Comparison of ENCODE assay signal across 24 cellular contexts in the genomic region with DNA sequence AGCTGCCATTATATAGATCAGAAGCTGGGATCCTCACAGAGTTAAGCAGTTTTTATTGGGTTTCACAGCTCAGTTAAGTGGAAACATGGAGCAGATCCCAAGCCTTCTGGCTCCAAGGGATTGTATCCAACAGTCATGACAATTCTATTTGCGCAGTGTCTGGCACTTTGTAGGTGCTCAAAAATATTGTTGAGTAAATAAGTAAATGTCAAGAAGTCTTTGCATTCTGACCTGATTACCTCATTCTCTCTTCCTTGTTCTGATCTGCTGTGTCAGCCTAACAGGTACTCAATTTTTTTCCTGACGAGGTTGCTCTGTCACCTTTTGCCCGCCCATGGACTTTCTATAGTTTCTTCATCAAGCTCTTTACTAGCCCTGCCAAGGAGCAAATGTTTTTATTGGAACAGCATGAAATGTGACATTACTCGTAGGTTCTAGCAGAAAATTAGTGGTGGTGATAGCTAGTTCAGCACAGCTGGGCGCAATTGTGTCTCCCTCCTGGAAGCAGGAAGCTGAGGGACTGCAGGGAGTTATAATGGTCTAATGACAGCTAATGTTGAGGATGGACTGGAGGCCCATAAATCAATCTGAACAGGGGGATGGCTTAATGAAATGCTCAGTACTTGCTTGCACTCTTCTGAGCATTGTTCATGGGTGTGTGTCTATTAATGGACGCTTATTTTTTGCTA.
A peak's percentile ranks its signal among the peaks of the same experiment; 100 is the strongest.
DNase-seq lines count a peak whose midpoint lies in the region; ATAC-seq, FAIRE-seq and TF ChIP-seq lines count a peak whose summit lies in the region.
"Had no signal": no experiment of that assay in that cellular context is flagged by ENCODE, and none has a peak within 500 bp of the region (broad histone marks: within the 10 kb centered on the region; RNA-seq: fewer than 3 reads in every experiment).

No MANE protein-coding gene starts in this region.

- H3K36me3 ChIP-seq in HepG2 (replicated peaks in 1 of 2; ENCODE audit: control insufficient read depth in 1 of 2, insufficient read depth in 2 of 2, low read length in 2 of 2) (no peaks in the 10 kb centered on the region), right lobe of liver (no peaks in the 10 kb centered on the region), left lung (no peaks in the 10 kb centered on the region), upper lobe of right lung (no peaks in the 10 kb centered on the region)
- H3K36me3 ChIP-seq: BLaER1 treated with 17β-estradiol and CSF1 and Interleukin-3, amounts not matched to agents 10 nM and 100 nM; ovary had no signal

- H3K27me3 ChIP-seq in HepG2 (ENCODE audit: control insufficient read depth in 1 of 2, insufficient read depth in 2 of 2, low read length in 2 of 2) (no peaks in the 10 kb centered on the region), right lobe of liver (no peaks in the 10 kb centered on the region), left lung (no peaks in the 10 kb centered on the region), upper lobe of right lung (no peaks in the 10 kb centered on the region)
- H3K27me3 ChIP-seq: BLaER1 treated with 17β-estradiol and CSF1 and Interleukin-3, amounts not matched to agents 10 nM and 100 nM; ovary; testis had no signal

- BruUV-seq in HepG2 (replicated peaks; lab: Mats Ljungman, UMichigan) = no TSS peak

- ATAC-seq in HepG2 = no peak
- no peak for ATAC-seq in right lobe of liver
- peak; percentile 90 for ATAC-seq in left lung
- ATAC-seq in upper lobe of right lung = peak; percentile 93
- no peak for ATAC-seq in GM18870 (IDR thresholded peaks at IDR 0.05; ENCODE audit: unreplicated experiment)
- no peak for ATAC-seq in HG02759 (IDR thresholded peaks at IDR 0.05; ENCODE audit: unreplicated experiment)
- no peak for ATAC-seq in HG03442 (IDR thresholded peaks at IDR 0.05; ENCODE audit: unreplicated experiment)
- ATAC-seq: activated naive CD8-positive, alpha-beta T cell treated with anti-CD3 and anti-CD28 coated beads, Interleukin-2, amount 50 U/mL, for 24 hours; left cardiac atrium; natural killer cell; sciatic nerve had no signal

- POLR2A ChIA-PET in HepG2 (lab: Yijun Ruan, JAX) = no interaction called here

- H3K79me2 ChIP-seq in HepG2 (ENCODE audit: insufficient read depth, low read length) = no peaks in the 10 kb centered on the region

- H2AFZ ChIP-seq in HepG2 (ENCODE audit: low read length) = no peak overlapping the region

- no peaks in the 10 kb centered on the region for H4K20me1 ChIP-seq in HepG2 (ENCODE audit: insufficient read depth, low read length)
- H4K20me1 ChIP-seq: BLaER1 treated with 17β-estradiol and CSF1 and Interleukin-3, amounts not matched to agents 10 nM and 100 nM had no signal

- intact Hi-C loops in HepG2 (cut with micrococcal nuclease; ENCODE audit: unreplicated experiment) = no loop called here
- intact Hi-C loops in right lobe of liver (cut with DNase I) = no loop called here
- intact Hi-C loops in left lung (cut with DNase I) = no loop called here
- intact Hi-C loops in upper lobe of right lung (cut with DNase I) = no loop called here

- TF ChIP-seq POLR2A in HepG2 (IDR thresholded peaks at IDR 0.05; ENCODE audit: insufficient read depth in 1 of 2, low read depth in 2 of 2, low read length in 2 of 2) = no peak
- TF ChIP-seq POLR2A in right lobe of liver (IDR thresholded peaks at IDR 0.05) = no peak

- in situ Hi-C loops in HepG2 (cut with HindIII; ENCODE audit: extremely low pct_ligation_motif_present, low pct_unique_long_range_greater_than_20kb) = no loop called here

- H3K9ac ChIP-seq in HepG2 (ENCODE audit: insufficient read depth, low read depth, low read length) = no peak overlapping the region
- H3K9ac ChIP-seq: BLaER1 treated with 17β-estradiol and CSF1 and Interleukin-3, amounts not matched to agents 10 nM and 100 nM had no signal

- CTCF ChIA-PET in HepG2 (lab: Yijun Ruan, JAX; ENCODE audit: low intra/inter-chr PET ratio, low total read pairs) = no interaction called here

- TF ChIP-seq CTCF in HepG2 (CRISPR knock-in tag; IDR thresholded peaks at IDR 0.05) = no peak
- no peak for TF ChIP-seq CTCF in right lobe of liver (IDR thresholded peaks at IDR 0.05)
- no peak for TF ChIP-seq CTCF in left lung (IDR thresholded peaks at IDR 0.05)
- no peak for TF ChIP-seq CTCF in upper lobe of right lung (IDR thresholded peaks at IDR 0.05)

- no peak overlapping the region for H3K4me3 ChIP-seq in HepG2 (replicated peaks in 1 of 3; ENCODE audit: insufficient read depth in 1 of 3, low read depth in 2 of 3, low read length in 3 of 3)
- no peak overlapping the region for H3K4me3 ChIP-seq in right lobe of liver
- no peak overlapping the region for H3K4me3 ChIP-seq in left lung
- H3K4me3 ChIP-seq in upper lobe of right lung = no peak overlapping the region
- H3K4me3 ChIP-seq: BLaER1 treated with 17β-estradiol and CSF1 and Interleukin-3, amounts not matched to agents 10 nM and 100 nM; ovary; SK-N-MC; testis had no signal

- TF ChIP-seq EP300 in HepG2 (IDR thresholded peaks at IDR 0.05; ENCODE audit: low read depth in 2 of 2, low read length in 2 of 2) (no peak), HepG2 (CRISPR knock-in tag; IDR thresholded peaks at IDR 0.05; ENCODE audit: borderline replicate concordance) (no peak)

- no peak overlapping the region for H3K27ac ChIP-seq in HepG2 (ENCODE audit: extremely low read length, insufficient read depth, low read length)
- no peak overlapping the region for H3K27ac ChIP-seq in right lobe of liver
- no peak overlapping the region for H3K27ac ChIP-seq in left lung
- no peak overlapping the region for H3K27ac ChIP-seq in upper lobe of right lung
- H3K27ac ChIP-seq: BLaER1 treated with 17β-estradiol and CSF1 and Interleukin-3, amounts not matched to agents 10 nM and 100 nM; ovary; SK-N-MC had no signal

- DNase-seq in HepG2 (ENCODE audit: low spot score) (no peak), right lobe of liver (no peak), NCI-H69 (lab: John Stamatoyannopoulos, UW) (peak; percentile 93), left lung (no peak), upper lobe of right lung (no peak)
- DNase-seq: activated effector memory CD4-positive, alpha-beta T cell treated with anti-CD3 and anti-CD28 coated beads, Interleukin-2, amount 50 U/mL, for 16 hours; activated naive CD8-positive, alpha-beta T cell treated with anti-CD3 and anti-CD28 coated beads, Interleukin-2, amount 50 U/mL, for 24 hours; H7; head of caudate nucleus; left cardiac atrium; midbrain; natural killer cell; NCI-H1694; ovary; RPMI8226; stimulated activated naive CD4-positive, alpha-beta T cell treated with Interleukin-2 at 50 U/mL for 16 hours; testis had no signal

- WGBS in HepG2 (ENCODE audit: low lambda C conversion rate) = 11% methylated on average over 6 of the region's 6 CpGs
- WGBS in right lobe of liver (ENCODE audit: insufficient coverage, low coverage, low lambda C conversion rate, missing lambda C conversion rate) = 67% methylated on average over 6 of the region's 6 CpGs

- H3K4me2 ChIP-seq in HepG2 (ENCODE audit: low read depth, low read length) = no peak overlapping the region
- H3K4me2 ChIP-seq: BLaER1 treated with 17β-estradiol and CSF1 and Interleukin-3, amounts not matched to agents 10 nM and 100 nM had no signal

- H3K9me3 ChIP-seq in HepG2 (ENCODE audit: low read length) (no peaks in the 10 kb centered on the region), right lobe of liver (no peaks in the 10 kb centered on the region), left lung (no peaks in the 10 kb centered on the region), upper lobe of right lung (no peaks in the 10 kb centered on the region)
- H3K9me3 ChIP-seq: BLaER1 treated with 17β-estradiol and CSF1 and Interleukin-3, amounts not matched to agents 10 nM and 100 nM; ovary; testis had no signal

- H3K4me1 ChIP-seq in HepG2 (ENCODE audit: insufficient read depth, low read length) (no peaks in the 10 kb centered on the region), right lobe of liver (no peaks in the 10 kb centered on the region), left lung (no peaks in the 10 kb centered on the region), upper lobe of right lung (no peaks in the 10 kb centered on the region)
- H3K4me1 ChIP-seq: BLaER1 treated with 17β-estradiol and CSF1 and Interleukin-3, amounts not matched to agents 10 nM and 100 nM had no signal

- no peak for TF ChIP-seq RAD21 in HepG2 (CRISPR knock-in tag; IDR thresholded peaks at IDR 0.05)

- FAIRE-seq in HepG2 (lab: Jason Lieb, UNC) = no peak
- FAIRE-seq: GM12892 had no signal

TF ChIP-seq in HepG2, 621 proteins besides CTCF, POLR2A, EP300 and RAD21:
- TF ChIP-seq MAFF (IDR thresholded peaks at IDR 0.05; ENCODE audit: low read depth, low read length) (0 out of 2 replicates have a peak, but pooled peaks have one; percentile 43), ZNF766 (CRISPR knock-in tag; IDR thresholded peaks at IDR 0.05; ENCODE audit: borderline replicate concordance) (no peak)

Comparison
In these comparisons a context has a peak if more than half of its experiments do, and no peak if none do; other contexts are left out.
1. ATAC-seq: peak in left lung (single experiment) and upper lobe of right lung (single experiment); none in HepG2 (single experiment), right lobe of liver (0 of 4), GM18870 (single experiment), HG02759 (single experiment) and HG03442 (single experiment).